In the genomic region with DNA sequence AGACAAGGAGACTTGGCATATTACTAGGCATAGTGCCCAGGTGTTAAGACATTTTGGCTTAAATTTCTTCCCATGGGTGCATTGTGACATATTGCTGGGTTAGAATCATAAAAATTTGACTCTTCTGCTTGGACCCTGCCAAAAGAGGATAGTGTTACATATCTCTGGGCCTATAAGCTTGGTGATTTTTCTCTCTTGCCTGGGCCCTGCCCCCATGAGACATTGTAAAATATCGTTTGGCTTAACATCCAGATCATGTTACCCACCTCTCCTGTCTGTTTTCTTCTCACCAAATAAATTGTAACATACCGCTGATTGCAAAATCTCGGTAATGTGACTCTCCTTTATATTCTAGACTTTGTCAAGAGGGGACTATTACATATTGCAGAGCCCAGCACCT, we compare ENCODE assay signal across 27 cellular contexts.
"Had no signal": no experiment of that assay in that cellular context is flagged by ENCODE, and none has a peak within 500 bp of the region (broad histone marks: within the 10 kb centered on the region; RNA-seq: fewer than 3 reads in every experiment).

No MANE protein-coding gene starts in this region.

- H3K27me3 ChIP-seq: colonic mucosa, dorsolateral prefrontal cortex, esophagus muscularis mucosa, esophagus squamous epithelium, foreskin keratinocyte, gastroesophageal sphincter, heart left ventricle, hepatocyte had no signal

- ATAC-seq: effector memory CD8-positive, alpha-beta T cell; esophagus mucosa; foreskin keratinocyte; gastroesophageal sphincter; heart left ventricle had no signal

- FAIRE-seq: colon, endometrium, endothelial cell of umbilical vein, frontal cortex had no signal

- H3K36me3 ChIP-seq: colonic mucosa, esophagus muscularis mucosa, esophagus squamous epithelium, gastroesophageal sphincter, heart left ventricle had no signal

- H3K4me3 ChIP-seq: colonic mucosa, coronary artery, dorsolateral prefrontal cortex, esophagus muscularis mucosa, esophagus squamous epithelium, gastroesophageal sphincter, heart left ventricle, hepatocyte had no signal

- H3K27ac ChIP-seq: colonic mucosa, coronary artery, dorsolateral prefrontal cortex, epithelial cell of prostate, esophagus muscularis mucosa, esophagus squamous epithelium, foreskin keratinocyte, gastroesophageal sphincter, heart left ventricle, hepatocyte had no signal

- H3K9me3 ChIP-seq: colonic mucosa, esophagus muscularis mucosa, esophagus squamous epithelium, gastroesophageal sphincter, heart left ventricle had no signal

- DNase-seq: colonic mucosa; cortex of kidney; dermis blood vessel endothelial cell; dorsolateral prefrontal cortex; effector CD4-positive, alpha-beta T cell; effector CD8-positive, alpha-beta T cell; effector memory CD4-positive, alpha-beta T cell; effector memory CD8-positive, alpha-beta T cell; endodermal cell; erythroblast; esophagus squamous epithelium; foreskin fibroblast; foreskin keratinocyte; foreskin melanocyte; glutamatergic neuron; head of caudate nucleus; heart left ventricle had no signal

- H3K4me1 ChIP-seq: colonic mucosa, esophagus muscularis mucosa, esophagus squamous epithelium, foreskin keratinocyte, gastroesophageal sphincter, heart left ventricle had no signal
